Comparison of ENCODE assay signal across 10 cellular contexts in the genomic region with DNA sequence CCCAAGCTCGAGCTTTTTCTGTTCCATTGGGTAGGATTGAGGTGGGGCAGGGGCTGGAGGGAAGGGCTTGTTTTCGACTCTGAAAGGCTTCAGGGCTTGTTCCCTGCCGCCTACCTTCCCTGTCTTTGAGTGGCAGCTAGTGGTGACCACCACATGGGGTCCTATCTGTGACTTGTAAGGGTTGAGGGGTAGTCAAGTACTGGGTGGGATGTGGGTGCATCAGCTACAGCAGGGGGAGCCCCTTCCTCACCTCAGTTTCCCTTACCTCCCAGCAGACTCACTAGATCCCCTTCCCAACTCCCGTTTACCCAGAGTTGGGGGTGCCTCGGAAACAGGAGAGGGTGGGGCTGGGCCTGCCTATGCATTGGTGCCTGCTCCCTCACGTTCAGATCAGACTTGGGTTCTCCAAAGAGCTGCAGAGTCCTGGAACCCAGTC. TPM values are rescaled to one million over a fixed set of nuclear protein-coding genes. Genes with fewer than 3 reads are reported as not detected.
DNase-seq lines count a peak whose midpoint lies in the region; ATAC-seq and TF ChIP-seq lines count a peak whose summit lies in the region.
"Had no signal": no experiment of that assay in that cellular context is flagged by ENCODE, and none has a peak within 500 bp of the region (broad histone marks: within the 10 kb centered on the region; RNA-seq: fewer than 3 reads in every experiment).

No MANE protein-coding gene starts in this region.

- H3K4me1 Mint-ChIP-seq in T-helper 2 cell treated with Interferon-gamma antibody and Interleukin-4, amounts not matched to agents 5 μg/mL and 100 μg/mL, for 36 hours (ENCODE audit: low read depth): no peaks in the 10 kb centered on the region
- H3K4me1 Mint-ChIP-seq in stimulated activated effector memory CD8-positive, alpha-beta T cell treated with anti-CD3 and anti-CD28 coated beads, Interleukin-12 subunit alpha, Interleukin-12 subunit beta, amount 100 ng/mL, for 72 hours: peaks cover 33% of the 10 kb centered on the region
- peaks cover 20% of the 10 kb centered on the region for H3K4me1 Mint-ChIP-seq in endothelial cell (ENCODE audit: unreplicated experiment)

- peaks cover 7% of the 10 kb centered on the region; the same call in 1 of the 2 replicates for H3K27me3 ChIP-seq in PC-9 (ENCODE audit: insufficient read depth, low read depth)
- peaks cover 19% of the 10 kb centered on the region for H3K27me3 ChIP-seq in iPS DF 6.9 (ENCODE audit: control insufficient read depth, insufficient read depth, low read length)

- H3K36me3 ChIP-seq in PC-9 (ENCODE audit: low read depth) (no peaks in the 10 kb centered on the region), iPS DF 6.9 (ENCODE audit: control insufficient read depth, insufficient read depth, low read length) (no peaks in the 10 kb centered on the region)

- no peaks in the 10 kb centered on the region for H3K79me2 ChIP-seq in PC-9 (ENCODE audit: low read depth)

- no peak for DNase-seq in T-helper 2 cell treated with Interferon-gamma antibody and Interleukin-4, amounts not matched to agents 5 μg/mL and 100 μg/mL, for 36 hours (ENCODE audit: low spot score)
- DNase-seq in T-helper 2 cell (no peak), PC-9 (no peak), iPS DF 6.9 (ENCODE audit: low read depth, low spot score) (no peak), cerebellar nuclear complex (lab: John Stamatoyannopoulos, UW) (no peak), endothelial cell (ENCODE audit: low spot score) (no peak)
- DNase-seq in stimulated activated effector memory CD8-positive, alpha-beta T cell treated with anti-CD3 and anti-CD28 coated beads, Interleukin-12 subunit alpha, Interleukin-12 subunit beta, amount 100 ng/mL, for 72 hours (ENCODE audit: low spot score in 2 of 2): no peak
- DNase-seq: activated CD4-positive, alpha-beta memory T cell treated with anti-CD3 and anti-CD28 coated beads, Interleukin-2, amount 10 ng/mL, durations not matched to agents 7 days and 5 days; NCI-H1930 had no signal

- WGBS in iPS DF 6.9 (ENCODE audit: insufficient coverage, insufficient read length): no CpG with 5 or more reads among the region's 6 CpGs

- TF ChIP-seq CTCF in PC-9 (conservative IDR thresholded peaks at IDR 0.05) (no peak), endothelial cell (IDR thresholded peaks at IDR 0.05; ENCODE audit: unreplicated experiment) (no peak)

- peaks cover 57% of the 10 kb centered on the region for H3K27me3 Mint-ChIP-seq in T-helper 2 cell treated with Interferon-gamma antibody and Interleukin-4, amounts not matched to agents 5 μg/mL and 100 μg/mL, for 36 hours (ENCODE audit: low read depth)
- peaks cover 16% of the 10 kb centered on the region for H3K27me3 Mint-ChIP-seq in endothelial cell (ENCODE audit: unreplicated experiment)

- POLR2A ChIA-PET in PC-9 (lab: Charles Lee; ENCODE audit: unreplicated experiment): interaction anchor here (0.6 kb wide), 1 partner anchor 342 kb away, joined by 3 read pairs; no protein-coding TSS in a partner anchor

- no peak overlapping the region; the same call in 1 of the 2 replicates for H3K4me3 ChIP-seq in PC-9
- peak overlapping the region; percentile 54; the same call in 1 of the 2 replicates for H3K4me3 ChIP-seq in iPS DF 6.9 (ENCODE audit: low read length)

- no peak overlapping the region for H3K27ac Mint-ChIP-seq in T-helper 2 cell treated with Interferon-gamma antibody and Interleukin-4, amounts not matched to agents 5 μg/mL and 100 μg/mL, for 36 hours
- H3K27ac Mint-ChIP-seq in stimulated activated effector memory CD8-positive, alpha-beta T cell treated with anti-CD3 and anti-CD28 coated beads, Interleukin-12 subunit alpha, Interleukin-12 subunit beta, amount 100 ng/mL, for 72 hours: no peak overlapping the region
- H3K27ac Mint-ChIP-seq in endothelial cell (ENCODE audit: unreplicated experiment): no peak overlapping the region
- H3K27ac Mint-ChIP-seq: activated CD4-positive, alpha-beta memory T cell treated with anti-CD3 and anti-CD28 coated beads, Interleukin-2, amount 10 ng/mL, durations not matched to agents 7 days and 5 days had no signal

- H3K36me3 Mint-ChIP-seq in T-helper 2 cell treated with Interferon-gamma antibody and Interleukin-4, amounts not matched to agents 5 μg/mL and 100 μg/mL, for 36 hours (ENCODE audit: low read depth): no peaks in the 10 kb centered on the region
- peaks cover 5% of the 10 kb centered on the region for H3K36me3 Mint-ChIP-seq in stimulated activated effector memory CD8-positive, alpha-beta T cell treated with anti-CD3 and anti-CD28 coated beads, Interleukin-12 subunit alpha, Interleukin-12 subunit beta, amount 100 ng/mL, for 72 hours
- no peaks in the 10 kb centered on the region for H3K36me3 Mint-ChIP-seq in endothelial cell (ENCODE audit: low read depth, unreplicated experiment)

- H3F3A ChIP-seq in PC-9 (ENCODE audit: insufficient read depth, low read depth): peaks cover 34% of the 10 kb centered on the region; the same call in 1 of the 2 replicates

- H3K4me1 ChIP-seq in PC-9 (replicated peaks; ENCODE audit: insufficient read depth) (peaks cover 44% of the 10 kb centered on the region), iPS DF 6.9 (ENCODE audit: control insufficient read depth, insufficient read depth, low read length) (peaks cover 25% of the 10 kb centered on the region)

- BruUV-seq in PC-9 (replicated peaks; lab: Mats Ljungman, UMichigan): no TSS peak

- H3K9me3 Mint-ChIP-seq in T-helper 2 cell treated with Interferon-gamma antibody and Interleukin-4, amounts not matched to agents 5 μg/mL and 100 μg/mL, for 36 hours: no peaks in the 10 kb centered on the region
- H3K9me3 Mint-ChIP-seq in stimulated activated effector memory CD8-positive, alpha-beta T cell treated with anti-CD3 and anti-CD28 coated beads, Interleukin-12 subunit alpha, Interleukin-12 subunit beta, amount 100 ng/mL, for 72 hours: no peaks in the 10 kb centered on the region
- no peaks in the 10 kb centered on the region for H3K9me3 Mint-ChIP-seq in endothelial cell (ENCODE audit: unreplicated experiment)
- H3K9me3 Mint-ChIP-seq: activated CD4-positive, alpha-beta memory T cell treated with anti-CD3 and anti-CD28 coated beads, Interleukin-2, amount 10 ng/mL, durations not matched to agents 7 days and 5 days had no signal

- H2AFZ ChIP-seq in PC-9: no peak overlapping the region

- no peak overlapping the region for H3K27ac ChIP-seq in PC-9
- H3K27ac ChIP-seq in iPS DF 6.9 (ENCODE audit: low read length): no peak overlapping the region

- H3K9me3 ChIP-seq in PC-9 (ENCODE audit: insufficient read depth, low read depth): no peaks in the 10 kb centered on the region
- H3K9me3 ChIP-seq in iPS DF 6.9 (ENCODE audit: control insufficient read depth, insufficient read depth, low read length): no peaks in the 10 kb centered on the region

- no peak for ATAC-seq in stimulated activated effector memory CD8-positive, alpha-beta T cell treated with anti-CD3 and anti-CD28 coated beads, Interleukin-12 subunit alpha, Interleukin-12 subunit beta, amount 100 ng/mL, for 72 hours
- ATAC-seq in GM19328 (IDR thresholded peaks at IDR 0.05; ENCODE audit: unreplicated experiment): no peak

- intact Hi-C loops in PC-9 (cut with micrococcal nuclease; ENCODE audit: unreplicated experiment): no loop called here

- H3K9me2 ChIP-seq in PC-9 (ENCODE audit: insufficient read depth): no peaks in the 10 kb centered on the region

- CTCF ChIA-PET in PC-9 (lab: Charles Lee): interaction anchor here (0.7 kb wide), 1 partner anchor 520 kb away, joined by 10 read pairs; no protein-coding TSS in a partner anchor

- H3K4me3 Mint-ChIP-seq in T-helper 2 cell treated with Interferon-gamma antibody and Interleukin-4, amounts not matched to agents 5 μg/mL and 100 μg/mL, for 36 hours: peak overlapping the region; percentile 21
- H3K4me3 Mint-ChIP-seq in stimulated activated effector memory CD8-positive, alpha-beta T cell treated with anti-CD3 and anti-CD28 coated beads, Interleukin-12 subunit alpha, Interleukin-12 subunit beta, amount 100 ng/mL, for 72 hours: peak overlapping the region; percentile 59
- H3K4me3 Mint-ChIP-seq in endothelial cell (ENCODE audit: unreplicated experiment): no peak overlapping the region
- H3K4me3 Mint-ChIP-seq: activated CD4-positive, alpha-beta memory T cell treated with anti-CD3 and anti-CD28 coated beads, Interleukin-2, amount 10 ng/mL, durations not matched to agents 7 days and 5 days had no signal

- no peaks in the 10 kb centered on the region for H4K20me1 ChIP-seq in PC-9 (ENCODE audit: insufficient read depth)

- H3K4me2 ChIP-seq in PC-9: peak overlapping the region; percentile 81; the same call in 1 of the 2 replicates

RNA-seq across cellular contexts. Expression of gene FOXO6, which starts 5.9 kb away (rescaled TPM):
- total RNA-seq in PC-9 (2021) (9.0 and 17.5 TPM in 2 replicates), endothelial cell (ENCODE audit: unreplicated experiment) (0.23 TPM)
